In the genomic region with DNA sequence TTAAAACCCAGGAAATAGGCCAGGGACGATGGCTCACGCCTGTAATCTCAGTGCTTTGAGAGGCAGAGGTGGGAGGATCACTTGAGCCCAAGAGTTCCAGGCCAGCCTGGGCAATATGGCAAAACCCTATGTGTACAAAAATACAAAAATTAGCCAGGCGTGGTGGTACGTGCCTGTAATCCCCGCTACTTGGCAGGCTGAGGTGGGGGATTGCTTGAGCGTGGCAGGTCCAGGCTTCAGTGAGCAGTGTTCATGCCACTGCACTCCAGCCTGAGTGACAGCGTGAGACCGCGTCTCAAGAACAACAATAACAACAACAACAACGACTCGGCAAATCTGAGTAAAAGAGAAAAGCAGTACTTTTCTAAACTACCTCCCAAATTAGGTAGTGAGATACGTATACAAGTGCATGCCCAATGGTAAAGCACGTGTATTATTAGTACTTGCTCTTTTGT, we compare ENCODE assay signal across 2 cellular contexts.
TF ChIP-seq lines count a peak whose summit lies in the region.

No MANE protein-coding gene starts in this region.

TF ChIP-seq in H1, 55 proteins besides CTCF, POLR2A, EP300 and RAD21:
- 0 out of 2 replicates have a peak, but pooled peaks have one; percentile 19 for TF ChIP-seq POLR2AphosphoS5 (IDR thresholded peaks at IDR 0.05; ENCODE audit: low read depth, low read length)
- peak; percentile 45; the same call in 1 of the 2 replicates for TF ChIP-seq MAFK (IDR thresholded peaks at IDR 0.05; ENCODE audit: low read depth, low read length)
- TF ChIP-seq SIRT6 (IDR thresholded peaks at IDR 0.05; ENCODE audit: low read length) = no peak
- peak; percentile 74 for TF ChIP-seq BACH1 (IDR thresholded peaks at IDR 0.05; ENCODE audit: low read length)
- no peak for TF ChIP-seq HDAC2 (IDR thresholded peaks at IDR 0.05; ENCODE audit: borderline replicate concordance in 1 of 2, low read depth in 2 of 2, low read length in 2 of 2)
- TF ChIP-seq SP4 (IDR thresholded peaks at IDR 0.05; ENCODE audit: low read length) = no peak

TF ChIP-seq in HepG2, 621 proteins besides CTCF, POLR2A, EP300 and RAD21:
- TF ChIP-seq MATR3 (CRISPR knock-in tag; IDR thresholded peaks at IDR 0.05) (no peak), ZNF138 (CRISPR knock-in tag; IDR thresholded peaks at IDR 0.05; ENCODE audit: low read depth) (no peak), SALL1 (CRISPR knock-in tag; IDR thresholded peaks at IDR 0.05) (no peak)
